Comparison of ENCODE assay signal across 8 cellular contexts in genomic region chr6:26538936-26539615, GRCh38. TPM values are rescaled to one million over a fixed set of nuclear protein-coding genes. Genes with fewer than 3 reads are reported as not detected.
DNase-seq lines count a peak whose midpoint lies in the region; ATAC-seq and TF ChIP-seq lines count a peak whose summit lies in the region.

No MANE protein-coding gene starts in this region.

- no peak for TF ChIP-seq CTCF in ascending aorta (IDR thresholded peaks at IDR 0.05)
- no peak for TF ChIP-seq CTCF in right lobe of liver (IDR thresholded peaks at IDR 0.05)
- no peak for TF ChIP-seq CTCF in transverse colon (IDR thresholded peaks at IDR 0.05)

- in situ Hi-C loops in transverse colon (cut with MboI; ENCODE audit: low pct_ligation_motif_present in 1 of 4, low pct_unique_long_range_greater_than_20kb in 1 of 4, low sequenced_read_pairs in 3 of 4) = no loop called here

- no peaks in the 10 kb centered on the region for H3K9me3 ChIP-seq in ascending aorta
- no peaks in the 10 kb centered on the region for H3K9me3 ChIP-seq in right lobe of liver
- no peaks in the 10 kb centered on the region for H3K9me3 ChIP-seq in transverse colon

- ATAC-seq in activated T-cell treated with anti-CD3 and anti-CD28 coated beads, Interleukin-2, amount 50 U/mL, for 72 hours (replicated peaks in 1 of 2) = no peak
- no peak for ATAC-seq in right lobe of liver
- no peak for ATAC-seq in HG02571 (IDR thresholded peaks at IDR 0.05; ENCODE audit: unreplicated experiment)
- no peak for ATAC-seq in HG02852 (IDR thresholded peaks at IDR 0.05; ENCODE audit: unreplicated experiment)

- peak overlapping the region; percentile 85 to 99 for H3K4me3 Mint-ChIP-seq in activated T-cell treated with anti-CD3 and anti-CD28 coated beads, Interleukin-2, amount 50 U/mL, for 72 hours

- WGBS in right lobe of liver (ENCODE audit: insufficient coverage, low coverage, low lambda C conversion rate, missing lambda C conversion rate) = 62% methylated on average over 9 of the region's 16 CpGs
- 58 to 66% methylated on average over 11 to 16 of the region's 16 CpGs for WGBS in transverse colon (ENCODE audit: low coverage in 1 of 2), 2 donors

- H3K36me3 Mint-ChIP-seq in activated T-cell treated with anti-CD3 and anti-CD28 coated beads, Interleukin-2, amount 50 U/mL, for 72 hours (ENCODE audit: insufficient read depth in 2 of 2) = peaks cover 12 to 17% of the 10 kb centered on the region in 2 donors

- H3K27ac Mint-ChIP-seq in activated T-cell treated with anti-CD3 and anti-CD28 coated beads, Interleukin-2, amount 50 U/mL, for 72 hours = peak overlapping the region; percentile 97

- peaks cover 65% of the 10 kb centered on the region for H3K4me1 Mint-ChIP-seq in activated T-cell treated with anti-CD3 and anti-CD28 coated beads, Interleukin-2, amount 50 U/mL, for 72 hours (ENCODE audit: low read depth)

- H3K27ac ChIP-seq in ascending aorta (peak overlapping the region; percentile 92 to 99), right lobe of liver (peak overlapping the region in 1 of 3 donors; percentile 82), transverse colon (peak overlapping the region; percentile 94 to 96 (median 96))

- DNase-seq in activated T-cell treated with anti-CD3 and anti-CD28 coated beads, Interleukin-2, amount 50 U/mL, for 72 hours = no peak
- DNase-seq in activated T-cell treated with anti-CD3 and anti-CD28 coated beads, Interleukin-2, amount 50 U/mL, for 48 hours = no peak
- DNase-seq in ascending aorta (ENCODE audit: low spot score in 2 of 2) (peak in 1 of 2 donors; percentile 59), right lobe of liver (no peak), transverse colon (no peak), NCI-H2081 (lab: John Stamatoyannopoulos, UW) (no peak)

- H3K4me1 ChIP-seq in ascending aorta (peaks cover 5 to 30% of the 10 kb centered on the region in 2 donors), right lobe of liver (peaks cover 0 to 11% (median 4%) of the 10 kb centered on the region in 4 donors), transverse colon (peaks cover 9 to 39% (median 21%) of the 10 kb centered on the region in 4 donors)

- H3K36me3 ChIP-seq in ascending aorta (peaks cover 0 to 10% of the 10 kb centered on the region in 2 donors), right lobe of liver (no peaks in the 10 kb centered on the region), transverse colon (no peaks in the 10 kb centered on the region)

- no peaks in the 10 kb centered on the region for H3K9me3 Mint-ChIP-seq in activated T-cell treated with anti-CD3 and anti-CD28 coated beads, Interleukin-2, amount 50 U/mL, for 72 hours

- no peak for TF ChIP-seq EP300 in transverse colon (IDR thresholded peaks at IDR 0.05; ENCODE audit: low read depth)

- H3K4me3 ChIP-seq in ascending aorta (peak overlapping the region; percentile 89 to 98), right lobe of liver (peak overlapping the region; percentile 71 to 81 (median 75)), transverse colon (peak overlapping the region; percentile 58 to 91 (median 76))

- TF ChIP-seq POLR2A in right lobe of liver (IDR thresholded peaks at IDR 0.05) (no peak), transverse colon (IDR thresholded peaks at IDR 0.05) (no peak)

- intact Hi-C loops in ascending aorta (cut with DNase I) = loop anchor here (1.0 to 10.0 kb wide), 5 partner anchors 14 to 364 kb away; a partner anchor contains a TSS
- intact Hi-C loops in right lobe of liver (cut with DNase I) = no loop called here
- intact Hi-C loops in transverse colon (cut with DNase I; ENCODE audit: low total_unique reads) = no loop called here

- H3K27me3 ChIP-seq in ascending aorta = no peaks in the 10 kb centered on the region
- no peaks in the 10 kb centered on the region for H3K27me3 ChIP-seq in right lobe of liver
- no peaks in the 10 kb centered on the region for H3K27me3 ChIP-seq in transverse colon

- H3K27me3 Mint-ChIP-seq in activated T-cell treated with anti-CD3 and anti-CD28 coated beads, Interleukin-2, amount 50 U/mL, for 72 hours (ENCODE audit: low read depth) = no peaks in the 10 kb centered on the region

RNA-seq across cellular contexts. Expression of gene HMGN4, which starts 0.9 kb away (rescaled TPM):
- total RNA-seq in activated T-cell treated with anti-CD3 and anti-CD28 coated beads, Interleukin-2, amount 50 U/mL, for 72 hours = 10 to 100 TPM; 84.7 to 90.9 TPM
- total RNA-seq in ascending aorta (20.6 TPM), right lobe of liver (10 to 100 TPM in 3 of 6 experiments, 1 to 10 TPM in 3; 5.8 to 13.2 (median 9.1) TPM), transverse colon (10 to 100 TPM; 20.3 to 69.6 (median 62.8) TPM)

RNA-seq across cellular contexts. Expression of gene BTN1A1, which starts 39.0 kb away (rescaled TPM):
- under 1 TPM in 1 of 2 donors, not detected in 1; 0.10 TPM for total RNA-seq in activated T-cell treated with anti-CD3 and anti-CD28 coated beads, Interleukin-2, amount 50 U/mL, for 72 hours
- not detected for total RNA-seq in ascending aorta
- not detected for total RNA-seq in right lobe of liver
- total RNA-seq in transverse colon = under 1 TPM in 1 of 4 donors, not detected in 3; 0.32 TPM

RNA-seq across cellular contexts. Expression of gene ABT1, which starts 57.7 kb away (rescaled TPM):
- 10 to 100 TPM; 20.9 to 21.8 TPM for total RNA-seq in activated T-cell treated with anti-CD3 and anti-CD28 coated beads, Interleukin-2, amount 50 U/mL, for 72 hours
- total RNA-seq in ascending aorta = 20.1 TPM
- total RNA-seq in right lobe of liver = 1 to 10 TPM; 5.0 to 9.2 (median 7.0) TPM
- 10 to 100 TPM in 3 of 4 donors, 1 to 10 TPM in 1; 5.6 to 16.5 (median 12.4) TPM for total RNA-seq in transverse colon
